In the genomic region with DNA sequence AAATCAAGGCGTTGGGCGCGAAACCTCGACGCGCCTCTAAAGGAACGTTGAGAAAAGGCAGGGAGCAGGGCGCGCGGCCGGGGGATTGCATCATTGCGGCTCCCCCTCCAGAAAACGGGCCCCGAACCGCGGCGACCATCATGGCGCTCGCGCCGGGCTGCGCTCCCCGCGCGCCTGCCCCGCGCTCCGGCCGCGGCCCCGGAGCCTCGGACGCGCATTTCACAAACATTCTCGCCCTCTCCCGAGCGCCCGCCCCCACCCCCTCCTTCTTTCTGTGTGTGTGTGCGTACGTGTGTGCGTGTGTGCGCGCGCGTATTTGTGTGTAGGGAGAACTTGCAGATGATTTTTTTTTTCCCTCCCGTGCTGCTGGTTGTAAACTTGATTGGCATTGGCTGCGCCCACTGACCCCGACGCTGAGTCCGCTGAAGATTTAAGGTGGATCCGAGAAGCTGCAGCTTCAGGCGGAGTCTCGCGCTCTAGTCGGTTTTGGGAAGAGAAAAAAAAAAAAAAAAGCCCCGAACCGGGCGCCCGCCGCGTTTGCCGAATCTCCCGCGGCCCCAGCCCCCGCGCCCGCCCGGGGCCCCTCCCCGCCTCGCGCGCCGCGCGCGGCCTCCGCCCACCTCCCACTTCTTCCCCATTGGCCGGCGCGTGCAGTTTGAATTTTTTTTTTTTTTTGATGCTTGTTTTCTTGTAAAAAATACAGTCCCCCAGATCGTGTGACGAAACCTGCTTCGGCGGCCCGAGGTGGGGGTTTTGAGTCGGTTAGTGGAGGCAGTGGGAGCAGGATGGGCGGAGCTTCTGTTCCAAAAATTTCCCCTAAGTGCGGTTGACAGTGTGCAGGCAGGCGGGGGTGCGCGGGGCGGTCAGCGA, we compare ENCODE assay signal across 8 cellular contexts. TPM values are rescaled to one million over a fixed set of nuclear protein-coding genes. Genes with fewer than 3 reads are reported as not detected.
A peak's percentile ranks its signal among the peaks of the same experiment; 100 is the strongest.
DNase-seq lines count a peak whose midpoint lies in the region; ATAC-seq and TF ChIP-seq lines count a peak whose summit lies in the region.

No MANE protein-coding gene starts in this region.

- H3K27ac ChIP-seq in adipose tissue (ENCODE audit: low read depth, low read length), result peak overlapping the region; percentile 82
- H3K27ac ChIP-seq in heart right ventricle, result peak overlapping the region; percentile 95 to 100 (median 98)
- peak overlapping the region; percentile 98 to 100 (median 100) for H3K27ac ChIP-seq in upper lobe of left lung

- H3K27me3 ChIP-seq in heart right ventricle (no peaks in the 10 kb centered on the region), upper lobe of left lung (no peaks in the 10 kb centered on the region)

- TF ChIP-seq POLR2A in upper lobe of left lung (IDR thresholded peaks at IDR 0.05), result peak in 3 of 4 donors; percentile 75 to 95 (median 91)

- DNase-seq in NCI-H1417 (lab: John Stamatoyannopoulos, UW) (peak; percentile 98 to 100 (median 99)), SW 1271 (lab: John Stamatoyannopoulos, UW) (peak; percentile 97 to 99), heart right ventricle (peak; percentile 90 to 96), posterior cingulate gyrus (peak; percentile 77 to 98 (median 86)), upper lobe of left lung (peak; percentile 96)

- TF ChIP-seq EP300 in upper lobe of left lung (IDR thresholded peaks at IDR 0.05), result no peak

- TF ChIP-seq CTCF in GM12875 (IDR thresholded peaks at IDR 0.05; ENCODE audit: borderline replicate concordance, insufficient read depth, low read depth, low read length) (no peak), heart right ventricle (IDR thresholded peaks at IDR 0.05) (peak in 1 of 9 donors; percentile 19), upper lobe of left lung (IDR thresholded peaks at IDR 0.05) (peak in 2 of 6 experiments; percentile 29 to 41)

- ATAC-seq in HG02763 (IDR thresholded peaks at IDR 0.05; ENCODE audit: unreplicated experiment) (peak; percentile 57), heart right ventricle (peak; percentile 82 to 89 (median 86)), upper lobe of left lung (ENCODE audit: low FRiP score in 2 of 2) (peak; percentile 91 to 92)

- H3K9me3 ChIP-seq in heart right ventricle (no peaks in the 10 kb centered on the region), upper lobe of left lung (no peaks in the 10 kb centered on the region)

- intact Hi-C loops in heart right ventricle (cut with DNase I) (loop anchor here in 5 of 10 donors (1.0 to 2.0 kb wide), 2 partner anchors 8 to 59 kb away; partner anchors contain the start of genes CDKN1B (in 4 of the 5) and APOLD1 (in 1 of the 5)), posterior cingulate gyrus (cut with DNase I) (loop anchor here (1.0 to 5.0 kb wide), 2 partner anchors 8 to 62 kb away; partner anchors contain the start of genes APOLD1 and CDKN1B)

- H3K36me3 ChIP-seq in heart right ventricle (peaks cover 0 to 21% (median 17%) of the 10 kb centered on the region in 9 donors), upper lobe of left lung (peaks cover 0 to 18% (median 0%) of the 10 kb centered on the region in 4 donors)

- 0% methylated on average over 85 to 93 of the region's 93 CpGs for WGBS in adipose tissue, 3 donors
- WGBS in heart right ventricle, 2 donors, result 0% methylated on average over 93 of the region's 93 CpGs
- 0 to 1% methylated on average over 16 to 86 of the region's 93 CpGs for WGBS in upper lobe of left lung, 2 donors

- H3K4me1 ChIP-seq in heart right ventricle, result peaks cover 3 to 60% (median 40%) of the 10 kb centered on the region in 9 donors
- peaks cover 23 to 34% (median 25%) of the 10 kb centered on the region in 4 donors for H3K4me1 ChIP-seq in upper lobe of left lung

- peak overlapping the region; percentile 85 for H3K4me3 ChIP-seq in GM12875 (ENCODE audit: low read depth, low read length)
- H3K4me3 ChIP-seq in heart right ventricle, result peak overlapping the region; percentile 42 to 90 (median 77)
- peak overlapping the region; percentile 60 to 74 (median 66) for H3K4me3 ChIP-seq in upper lobe of left lung

RNA-seq across cellular contexts. Expression of gene CDKN1B, which starts 8.2 kb away (rescaled TPM):
- polyA plus RNA-seq in adipose tissue, result 10 to 100 TPM; 15.6 to 36.9 (median 24.1) TPM
- 10 to 100 TPM; 26.3 to 56.2 (median 39.2) TPM for total RNA-seq in heart right ventricle
- polyA plus RNA-seq in heart right ventricle, result 10 to 100 TPM; 20.8 to 21.7 TPM
- total RNA-seq in upper lobe of left lung, result 10 to 100 TPM; 42.1 to 85.5 (median 72.3) TPM

RNA-seq across cellular contexts. Expression of gene GPR19, which starts 29.3 kb away (rescaled TPM):
- polyA plus RNA-seq in adipose tissue (under 1 TPM in 2 of 3 donors, not detected in 1; 0.06 to 0.09 TPM), heart right ventricle (under 1 TPM; 0.09 to 0.15 TPM)
- total RNA-seq in heart right ventricle (under 1 TPM in 1 of 10 donors, not detected in 9; 0.56 TPM), upper lobe of left lung (not detected)

Comparison
In these comparisons a context has a peak if more than half of its experiments do, and no peak if none do; other contexts are left out.
1. Peak in every context shown above with its lines: DNase-seq, ATAC-seq, H3K4me3 ChIP-seq and H3K27ac ChIP-seq.